In the genomic region with DNA sequence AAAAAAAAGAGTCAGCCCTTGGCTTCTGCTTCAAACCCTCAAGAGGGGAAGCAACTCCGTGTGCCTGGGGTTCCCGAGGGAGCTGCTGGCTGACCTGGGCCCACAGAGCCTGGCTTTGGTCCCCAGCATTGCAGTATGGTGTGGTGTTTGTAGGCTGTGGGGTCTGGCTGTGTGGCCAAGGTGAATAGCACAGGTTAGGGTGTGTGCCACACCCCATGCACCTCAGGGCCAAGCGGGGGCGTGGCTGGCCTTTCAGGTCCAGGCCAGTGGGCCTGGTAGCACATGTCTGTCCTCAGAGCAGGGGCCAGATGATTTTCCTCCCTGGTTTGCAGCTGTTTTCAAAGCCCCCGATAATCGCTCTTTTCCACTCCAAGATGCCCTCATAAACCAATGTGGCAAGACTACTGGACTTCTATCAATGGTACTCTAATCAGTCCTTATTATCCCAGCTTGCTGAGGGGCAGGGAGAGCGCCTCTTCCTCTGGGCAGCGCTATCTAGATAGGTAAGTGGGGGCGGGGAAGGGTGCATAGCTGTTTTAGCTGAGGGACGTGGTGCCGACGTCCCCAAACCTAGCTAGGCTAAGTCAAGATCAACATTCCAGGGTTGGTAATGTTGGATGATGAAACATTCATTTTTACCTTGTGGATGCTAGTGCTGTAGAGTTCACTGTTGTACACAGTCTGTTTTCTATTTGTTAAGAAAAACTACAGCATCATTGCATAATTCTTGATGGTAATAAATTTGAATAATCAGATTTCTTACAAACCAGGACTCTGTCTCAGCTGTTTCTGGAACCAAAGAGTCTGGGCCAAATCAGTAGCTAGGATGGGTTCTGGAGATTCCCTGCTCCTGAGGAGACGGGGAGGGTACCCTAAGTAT, we compare ENCODE assay signal across 24 cellular contexts. TPM values are rescaled to one million over a fixed set of nuclear protein-coding genes. Genes with fewer than 3 reads are reported as not detected.
DNase-seq lines count a peak whose midpoint lies in the region; ATAC-seq and TF ChIP-seq lines count a peak whose summit lies in the region.
"Had no signal": no experiment of that assay in that cellular context is flagged by ENCODE, and none has a peak within 500 bp of the region (broad histone marks: within the 10 kb centered on the region; RNA-seq: fewer than 3 reads in every experiment).

No MANE protein-coding gene starts in this region.

- H3K27ac ChIP-seq in angular gyrus (ENCODE audit: low read depth, low read length), result peak overlapping the region; percentile 86
- H3K27ac ChIP-seq in lower lobe of right lung, result no peak overlapping the region
- H3K27ac ChIP-seq: 22Rv1, body of pancreas, left ventricle myocardium inferior, sigmoid colon, suprapubic skin had no signal

- no peaks in the 10 kb centered on the region for H3K36me3 Mint-ChIP-seq in activated naive CD4-positive, alpha-beta T cell treated with anti-CD3 and anti-CD28 coated beads, Interleukin-2, amount 10 ng/mL, durations not matched to agents 7 days and 5 days
- H3K36me3 Mint-ChIP-seq in activated naive CD4-positive, alpha-beta T cell treated with anti-CD3 and anti-CD28 coated beads for 36 hours (ENCODE audit: low read depth), result no peaks in the 10 kb centered on the region
- peaks cover 10% of the 10 kb centered on the region for H3K36me3 Mint-ChIP-seq in type B pancreatic cell
- no peaks in the 10 kb centered on the region for H3K36me3 Mint-ChIP-seq in activated CD8-positive, alpha-beta T cell treated with anti-CD3 and anti-CD28 coated beads for 36 hours (ENCODE audit: low read depth)
- H3K36me3 Mint-ChIP-seq: CD4-positive, alpha-beta memory T cell; stimulated activated naive B cell treated with anti-CD40 and anti-IgM and Interleukin-4, amounts not matched to agents 10 μg/mL and 1 μg/mL and 100 μg/mL, for 72 hours had no signal

- H3K4me3 Mint-ChIP-seq in activated naive CD4-positive, alpha-beta T cell treated with anti-CD3 and anti-CD28 coated beads, Interleukin-2, amount 10 ng/mL, durations not matched to agents 7 days and 5 days, result no peak overlapping the region
- H3K4me3 Mint-ChIP-seq in activated naive CD4-positive, alpha-beta T cell treated with anti-CD3 and anti-CD28 coated beads for 36 hours, result no peak overlapping the region
- no peak overlapping the region for H3K4me3 Mint-ChIP-seq in type B pancreatic cell
- H3K4me3 Mint-ChIP-seq in activated CD8-positive, alpha-beta T cell treated with anti-CD3 and anti-CD28 coated beads for 36 hours, result no peak overlapping the region
- H3K4me3 Mint-ChIP-seq: activated CD4-positive, alpha-beta memory T cell treated with anti-CD3 and anti-CD28 coated beads, Interleukin-2, amount 10 ng/mL, durations not matched to agents 7 days and 5 days; CD4-positive, alpha-beta memory T cell; nephron; stimulated activated naive B cell treated with anti-CD40 and anti-IgM and Interleukin-4, amounts not matched to agents 10 μg/mL and 1 μg/mL and 100 μg/mL, for 72 hours had no signal

- no peaks in the 10 kb centered on the region for H3K9me3 Mint-ChIP-seq in activated naive CD4-positive, alpha-beta T cell treated with anti-CD3 and anti-CD28 coated beads, Interleukin-2, amount 10 ng/mL, durations not matched to agents 7 days and 5 days
- no peaks in the 10 kb centered on the region for H3K9me3 Mint-ChIP-seq in activated naive CD4-positive, alpha-beta T cell treated with anti-CD3 and anti-CD28 coated beads for 36 hours
- H3K9me3 Mint-ChIP-seq in type B pancreatic cell, result no peaks in the 10 kb centered on the region
- H3K9me3 Mint-ChIP-seq in activated CD8-positive, alpha-beta T cell treated with anti-CD3 and anti-CD28 coated beads for 36 hours, result no peaks in the 10 kb centered on the region
- H3K9me3 Mint-ChIP-seq: activated CD4-positive, alpha-beta memory T cell treated with anti-CD3 and anti-CD28 coated beads, Interleukin-2, amount 10 ng/mL, durations not matched to agents 7 days and 5 days; CD4-positive, alpha-beta memory T cell; nephron; stimulated activated naive B cell treated with anti-CD40 and anti-IgM and Interleukin-4, amounts not matched to agents 10 μg/mL and 1 μg/mL and 100 μg/mL, for 72 hours had no signal

- peak; percentile 14 for DNase-seq in activated naive CD4-positive, alpha-beta T cell treated with anti-CD3 and anti-CD28 coated beads, Interleukin-2, amount 10 ng/mL, durations not matched to agents 7 days and 5 days
- DNase-seq in activated naive CD4-positive, alpha-beta T cell treated with anti-CD3 and anti-CD28 coated beads for 36 hours, result no peak
- DNase-seq in lower lobe of right lung, result peak; percentile 31
- no peak for DNase-seq in type B pancreatic cell (ENCODE audit: extremely low spot score, unreplicated experiment)
- no peak for DNase-seq in activated CD8-positive, alpha-beta T cell treated with anti-CD3 and anti-CD28 coated beads for 36 hours
- DNase-seq: activated CD4-positive, alpha-beta memory T cell treated with anti-CD3 and anti-CD28 coated beads, Interleukin-2, amount 10 ng/mL, durations not matched to agents 7 days and 5 days; activated CD4-positive, CD25-positive, alpha-beta regulatory T cell treated with anti-CD3 and anti-CD28 coated beads, Interleukin-2, amount 50 U/mL, for 72 hours; body of pancreas; CD4-positive, alpha-beta memory T cell; cerebellar nuclear complex; left ventricle myocardium inferior; NCI-H146; NCI-H2107; NCI-H446; NCI-H82; sigmoid colon; stimulated activated CD4-positive, alpha-beta T cell treated with anti-CD3 and anti-CD28 coated beads, Interleukin-15, amount 100 ng/mL, for 24 hours; stimulated activated naive B cell treated with anti-CD40 and anti-IgM and Interleukin-4, amounts not matched to agents 10 μg/mL and 1 μg/mL and 100 μg/mL, for 72 hours had no signal

- H3K9me3 ChIP-seq in lower lobe of right lung, result no peaks in the 10 kb centered on the region
- H3K9me3 ChIP-seq: body of pancreas, left ventricle myocardium inferior, sigmoid colon, suprapubic skin had no signal

- H3K27me3 ChIP-seq in lower lobe of right lung (ENCODE audit: low read depth), result no peaks in the 10 kb centered on the region
- H3K27me3 ChIP-seq: body of pancreas, sigmoid colon, suprapubic skin had no signal

- H3K4me1 Mint-ChIP-seq in activated naive CD4-positive, alpha-beta T cell treated with anti-CD3 and anti-CD28 coated beads, Interleukin-2, amount 10 ng/mL, durations not matched to agents 7 days and 5 days, result no peaks in the 10 kb centered on the region
- H3K4me1 Mint-ChIP-seq in activated naive CD4-positive, alpha-beta T cell treated with anti-CD3 and anti-CD28 coated beads for 36 hours (ENCODE audit: low read depth), result no peaks in the 10 kb centered on the region
- no peaks in the 10 kb centered on the region for H3K4me1 Mint-ChIP-seq in type B pancreatic cell (ENCODE audit: unreplicated experiment)
- no peaks in the 10 kb centered on the region for H3K4me1 Mint-ChIP-seq in activated CD8-positive, alpha-beta T cell treated with anti-CD3 and anti-CD28 coated beads for 36 hours (ENCODE audit: low read depth)
- H3K4me1 Mint-ChIP-seq: activated CD4-positive, alpha-beta memory T cell treated with anti-CD3 and anti-CD28 coated beads, Interleukin-2, amount 10 ng/mL, durations not matched to agents 7 days and 5 days; CD4-positive, alpha-beta memory T cell; stimulated activated naive B cell treated with anti-CD40 and anti-IgM and Interleukin-4, amounts not matched to agents 10 μg/mL and 1 μg/mL and 100 μg/mL, for 72 hours had no signal

- ATAC-seq in lower lobe of right lung, result no peak
- no peak for ATAC-seq in HG03439 (IDR thresholded peaks at IDR 0.05; ENCODE audit: unreplicated experiment)
- no peak for ATAC-seq in activated CD8-positive, alpha-beta T cell treated with anti-CD3 and anti-CD28 coated beads for 36 hours
- no peak for ATAC-seq in HG02798 (IDR thresholded peaks at IDR 0.05; ENCODE audit: poor library complexity, unreplicated experiment)
- ATAC-seq: body of pancreas; stimulated activated naive B cell treated with anti-CD40 and anti-IgM and Interleukin-4, amounts not matched to agents 10 μg/mL and 1 μg/mL and 100 μg/mL, for 72 hours had no signal

- no peak overlapping the region for H3K27ac Mint-ChIP-seq in activated naive CD4-positive, alpha-beta T cell treated with anti-CD3 and anti-CD28 coated beads, Interleukin-2, amount 10 ng/mL, durations not matched to agents 7 days and 5 days
- no peak overlapping the region for H3K27ac Mint-ChIP-seq in activated naive CD4-positive, alpha-beta T cell treated with anti-CD3 and anti-CD28 coated beads for 36 hours
- H3K27ac Mint-ChIP-seq in type B pancreatic cell, result peak overlapping the region; percentile 29
- H3K27ac Mint-ChIP-seq in activated CD8-positive, alpha-beta T cell treated with anti-CD3 and anti-CD28 coated beads for 36 hours, result no peak overlapping the region
- H3K27ac Mint-ChIP-seq: activated CD4-positive, alpha-beta memory T cell treated with anti-CD3 and anti-CD28 coated beads, Interleukin-2, amount 10 ng/mL, durations not matched to agents 7 days and 5 days; CD4-positive, alpha-beta memory T cell; nephron; stimulated activated naive B cell treated with anti-CD40 and anti-IgM and Interleukin-4, amounts not matched to agents 10 μg/mL and 1 μg/mL and 100 μg/mL, for 72 hours had no signal

- peaks cover 14% of the 10 kb centered on the region for H3K27me3 Mint-ChIP-seq in activated naive CD4-positive, alpha-beta T cell treated with anti-CD3 and anti-CD28 coated beads, Interleukin-2, amount 10 ng/mL, durations not matched to agents 7 days and 5 days
- H3K27me3 Mint-ChIP-seq in activated naive CD4-positive, alpha-beta T cell treated with anti-CD3 and anti-CD28 coated beads for 36 hours (ENCODE audit: low read depth), result no peaks in the 10 kb centered on the region
- no peaks in the 10 kb centered on the region for H3K27me3 Mint-ChIP-seq in type B pancreatic cell
- H3K27me3 Mint-ChIP-seq in activated CD8-positive, alpha-beta T cell treated with anti-CD3 and anti-CD28 coated beads for 36 hours, result no peaks in the 10 kb centered on the region
- H3K27me3 Mint-ChIP-seq: activated CD4-positive, alpha-beta memory T cell treated with anti-CD3 and anti-CD28 coated beads, Interleukin-2, amount 10 ng/mL, durations not matched to agents 7 days and 5 days had no signal

- intact Hi-C loops in activated naive CD4-positive, alpha-beta T cell treated with anti-CD3 and anti-CD28 coated beads for 36 hours (cut with micrococcal nuclease), result no loop called here
- intact Hi-C loops in lower lobe of right lung (cut with DNase I), result no loop called here
- intact Hi-C loops in activated CD8-positive, alpha-beta T cell treated with anti-CD3 and anti-CD28 coated beads for 36 hours (cut with micrococcal nuclease), result no loop called here

- TF ChIP-seq CTCF in lower lobe of right lung (IDR thresholded peaks at IDR 0.05) (no peak), type B pancreatic cell (conservative IDR thresholded peaks at IDR 0.05) (no peak)
- no peak for TF ChIP-seq CTCF in activated CD8-positive, alpha-beta T cell treated with anti-CD3 and anti-CD28 coated beads for 36 hours (IDR thresholded peaks at IDR 0.05)

- H3K4me1 ChIP-seq in lower lobe of right lung, result no peaks in the 10 kb centered on the region
- H3K4me1 ChIP-seq: body of pancreas, left ventricle myocardium inferior, sigmoid colon, suprapubic skin had no signal

- POLR2A ChIA-PET in activated CD8-positive, alpha-beta T cell treated with anti-CD3 and anti-CD28 coated beads for 36 hours (lab: Charles Lee), result no interaction called here

- CTCF ChIA-PET in activated naive CD4-positive, alpha-beta T cell treated with anti-CD3 and anti-CD28 coated beads, Interleukin-2, amount 10 ng/mL, durations not matched to agents 7 days and 5 days (lab: Charles Lee), result no interaction called here
- CTCF ChIA-PET in activated naive CD4-positive, alpha-beta T cell treated with anti-CD3 and anti-CD28 coated beads for 36 hours (lab: Charles Lee), result no interaction called here
- CTCF ChIA-PET in activated CD8-positive, alpha-beta T cell treated with anti-CD3 and anti-CD28 coated beads for 36 hours (lab: Charles Lee), result interaction anchor here (0.8 kb wide), 1 partner anchor 12 kb away, joined by 3 read pairs; no protein-coding TSS in a partner anchor

- peaks cover 51% of the 10 kb centered on the region for H3K36me3 ChIP-seq in lower lobe of right lung
- H3K36me3 ChIP-seq: left ventricle myocardium inferior had no signal

- no peak overlapping the region for H3K4me3 ChIP-seq in lower lobe of right lung
- H3K4me3 ChIP-seq: body of pancreas, left ventricle myocardium inferior, sigmoid colon, suprapubic skin had no signal

RNA-seq across cellular contexts. Expression of a gene that starts 26.8 kb away (rescaled TPM):
- total RNA-seq in activated naive CD4-positive, alpha-beta T cell treated with anti-CD3 and anti-CD28 coated beads for 36 hours, result 10 to 100 TPM; 41.5 to 42.0 TPM
- total RNA-seq in lower lobe of right lung (41.9 TPM), type B pancreatic cell (ENCODE audit: low replicate concordance) (55.3 and 67.8 TPM in 2 replicates)
- 10 to 100 TPM; 31.0 to 34.0 TPM for total RNA-seq in activated CD8-positive, alpha-beta T cell treated with anti-CD3 and anti-CD28 coated beads for 36 hours

Comparison
In these comparisons a context has a peak if more than half of its experiments do, and no peak if none do; other contexts are left out.
1. DNase-seq: peak in activated naive CD4-positive, alpha-beta T cell treated with anti-CD3 and anti-CD28 coated beads, Interleukin-2, amount 10 ng/mL, durations not matched to agents 7 days and 5 days (single experiment) and lower lobe of right lung (single experiment); none in activated naive CD4-positive, alpha-beta T cell treated with anti-CD3 and anti-CD28 coated beads for 36 hours (single experiment), type B pancreatic cell (single experiment) and activated CD8-positive, alpha-beta T cell treated with anti-CD3 and anti-CD28 coated beads for 36 hours (single experiment).